ENCODE assay signal across 8 cellular contexts in the genomic region with DNA sequence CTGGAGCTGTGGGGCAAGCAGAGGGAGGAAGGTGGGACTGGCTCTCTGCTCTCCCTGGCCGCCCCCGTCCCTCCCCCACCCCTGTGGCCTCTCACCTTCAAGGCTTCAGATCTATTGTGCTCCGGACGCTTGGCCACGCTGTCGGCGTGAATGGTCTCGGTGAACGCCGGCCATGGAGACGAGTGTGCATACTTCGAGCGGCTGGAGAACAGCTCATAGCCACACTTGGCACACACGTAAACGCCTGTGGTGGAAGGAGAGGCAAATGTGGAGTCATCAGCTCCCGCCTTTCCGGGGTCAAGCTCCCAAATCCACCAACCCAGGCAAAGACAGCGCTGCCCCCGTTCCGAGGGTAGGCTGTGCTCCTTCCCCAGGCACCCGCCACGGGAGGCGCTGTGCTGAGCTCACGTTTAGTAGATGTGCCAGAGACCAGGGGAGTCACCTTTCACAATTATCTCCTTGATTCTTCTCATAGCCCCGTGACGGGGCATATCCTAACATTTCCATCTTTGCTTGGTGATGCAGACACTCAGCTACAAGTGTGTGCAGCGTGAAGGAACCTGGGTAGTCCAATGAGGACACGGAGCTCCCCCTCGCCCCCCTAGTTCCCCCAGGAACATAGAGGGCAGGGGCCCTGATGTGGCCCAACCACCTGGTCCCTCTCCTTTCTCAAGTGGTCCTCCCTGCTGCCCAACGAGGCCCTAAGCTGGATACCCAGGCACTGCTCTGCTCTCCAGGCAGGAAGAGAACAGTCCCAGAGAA. TPM values are rescaled to one million over a fixed set of nuclear protein-coding genes. Genes with fewer than 3 reads are reported as not detected.
A peak's percentile ranks its signal among the peaks of the same experiment; 100 is the strongest.
DNase-seq lines count a peak whose midpoint lies in the region; ATAC-seq, FAIRE-seq and TF ChIP-seq lines count a peak whose summit lies in the region.

No MANE protein-coding gene starts in this region.

- intact Hi-C loops in Right ventricle myocardium superior (cut with DNase I), result no loop called here
- intact Hi-C loops in HepG2 (cut with micrococcal nuclease; ENCODE audit: unreplicated experiment), result loop anchor here (2.0 kb wide), 1 partner anchor 17 kb away; a partner anchor contains a TSS
- intact Hi-C loops in upper lobe of right lung (cut with DNase I), result no loop called here

- H3K27ac ChIP-seq in right atrium auricular region, result peak overlapping the region in 1 of 2 donors; percentile 80
- H3K27ac ChIP-seq in HepG2 (ENCODE audit: extremely low read length, insufficient read depth, low read length), result peak overlapping the region; percentile 96
- H3K27ac ChIP-seq in upper lobe of right lung, result no peak overlapping the region

- ATAC-seq in Right ventricle myocardium superior (ENCODE audit: poor library complexity) (no peak), HepG2 (peak; percentile 67), upper lobe of right lung (no peak), GM18520 (IDR thresholded peaks at IDR 0.05; ENCODE audit: unreplicated experiment) (no peak), HG02763 (IDR thresholded peaks at IDR 0.05; ENCODE audit: unreplicated experiment) (no peak)

- TF ChIP-seq POLR2A in HepG2 (IDR thresholded peaks at IDR 0.05; ENCODE audit: insufficient read depth in 1 of 2, low read depth in 2 of 2, low read length in 2 of 2), result no peak

- peak overlapping the region; percentile 96 for H3K4me2 ChIP-seq in HepG2 (ENCODE audit: low read depth, low read length)

- H3K4me3 ChIP-seq in right atrium auricular region (peak overlapping the region in 1 of 2 donors; percentile 82), HepG2 (replicated peaks in 1 of 3; ENCODE audit: insufficient read depth in 1 of 3, low read depth in 2 of 3, low read length in 3 of 3) (peak overlapping the region; percentile 93 to 97 (median 96)), upper lobe of right lung (peak overlapping the region; percentile 68)

- H3K36me3 Mint-ChIP-seq in activated naive CD8-positive, alpha-beta T cell, result no peaks in the 10 kb centered on the region

- peak; percentile 56 for TF ChIP-seq RAD21 in HepG2 (CRISPR knock-in tag; IDR thresholded peaks at IDR 0.05)

- TSS peak; percentile 83 for BruUV-seq in HepG2 (replicated peaks; lab: Mats Ljungman, UMichigan)

- peak; percentile 42 for DNase-seq in Right ventricle myocardium superior
- DNase-seq in right atrium auricular region (ENCODE audit: low spot score), result no peak
- DNase-seq in HepG2 (ENCODE audit: low spot score), result peak; percentile 85
- DNase-seq in upper lobe of right lung, result no peak
- DNase-seq in NCI-H1048 (lab: John Stamatoyannopoulos, UW), result no peak

- WGBS in HepG2 (ENCODE audit: low lambda C conversion rate), result 3% methylated on average over 14 of the region's 30 CpGs

- CTCF ChIA-PET in HepG2 (lab: Yijun Ruan, JAX; ENCODE audit: low intra/inter-chr PET ratio, low total read pairs), result interaction anchor here (0.8 kb wide), 1 partner anchor 12 kb away, joined by 3 read pairs; no protein-coding TSS in a partner anchor

- H3K27ac Mint-ChIP-seq in activated naive CD8-positive, alpha-beta T cell, result no peak overlapping the region

- no peaks in the 10 kb centered on the region for H3K27me3 ChIP-seq in right atrium auricular region
- H3K27me3 ChIP-seq in HepG2 (ENCODE audit: control insufficient read depth in 1 of 2, insufficient read depth in 2 of 2, low read length in 2 of 2), result peaks cover 0 to 5% of the 10 kb centered on the region in 2 experiments; a peak in 1 of 5 replicates
- H3K27me3 ChIP-seq in upper lobe of right lung, result no peaks in the 10 kb centered on the region

- POLR2A ChIA-PET in HepG2 (lab: Yijun Ruan, JAX), result interaction anchor here (0.7 to 5.8 kb wide), 32 partner anchors 9 to 635 kb away, joined by 3 to 139 read pairs (median 6); a partner anchor contains a TSS

- H2AFZ ChIP-seq in HepG2 (ENCODE audit: low read length), result no peak overlapping the region

- H3K9ac ChIP-seq in HepG2 (ENCODE audit: insufficient read depth, low read depth, low read length), result peak overlapping the region; percentile 90

- H3K36me3 ChIP-seq in right atrium auricular region, result peaks cover 30% of the 10 kb centered on the region
- peaks cover 7 to 24% of the 10 kb centered on the region in 2 experiments; a peak in 3 of 5 replicates for H3K36me3 ChIP-seq in HepG2 (replicated peaks in 1 of 2; ENCODE audit: control insufficient read depth in 1 of 2, insufficient read depth in 2 of 2, low read length in 2 of 2)
- peaks cover 28% of the 10 kb centered on the region for H3K36me3 ChIP-seq in upper lobe of right lung

- H3K9me3 ChIP-seq in right atrium auricular region, result no peaks in the 10 kb centered on the region
- no peaks in the 10 kb centered on the region for H3K9me3 ChIP-seq in HepG2 (ENCODE audit: low read length)
- no peaks in the 10 kb centered on the region for H3K9me3 ChIP-seq in upper lobe of right lung

- H3K4me3 Mint-ChIP-seq in activated naive CD8-positive, alpha-beta T cell, result peak overlapping the region; percentile 84

- no peaks in the 10 kb centered on the region for H3K9me3 Mint-ChIP-seq in activated naive CD8-positive, alpha-beta T cell (ENCODE audit: low read depth)

- no peaks in the 10 kb centered on the region; the same call in 1 of the 2 replicates for H4K20me1 ChIP-seq in HepG2 (ENCODE audit: insufficient read depth, low read length)

- peak; percentile 79 for FAIRE-seq in HepG2 (lab: Jason Lieb, UNC)

- peaks cover 18% of the 10 kb centered on the region for H3K4me1 Mint-ChIP-seq in activated naive CD8-positive, alpha-beta T cell (ENCODE audit: low read depth)

- H3K79me2 ChIP-seq in HepG2 (ENCODE audit: insufficient read depth, low read length), result peaks cover 26% of the 10 kb centered on the region

- TF ChIP-seq CTCF in right atrium auricular region (IDR thresholded peaks at IDR 0.05) (no peak), HepG2 (CRISPR knock-in tag; IDR thresholded peaks at IDR 0.05) (peak; percentile 91), upper lobe of right lung (IDR thresholded peaks at IDR 0.05) (no peak)

- TF ChIP-seq EP300 in HepG2 (IDR thresholded peaks at IDR 0.05; ENCODE audit: low read depth in 2 of 2, low read length in 2 of 2), result no peak
- TF ChIP-seq EP300 in HepG2 (CRISPR knock-in tag; IDR thresholded peaks at IDR 0.05; ENCODE audit: borderline replicate concordance), result no peak

- in situ Hi-C loops in HepG2 (cut with HindIII; ENCODE audit: extremely low pct_ligation_motif_present, low pct_unique_long_range_greater_than_20kb), result no loop called here

- H3K27me3 Mint-ChIP-seq in activated naive CD8-positive, alpha-beta T cell, result no peaks in the 10 kb centered on the region

- H3K4me1 ChIP-seq in right atrium auricular region (peaks cover 0 to 19% of the 10 kb centered on the region in 2 donors), HepG2 (ENCODE audit: insufficient read depth, low read length) (peaks cover 74% of the 10 kb centered on the region), upper lobe of right lung (peaks cover 19% of the 10 kb centered on the region)

RNA-seq across cellular contexts. Expression of a gene that starts 1.7 kb away (rescaled TPM):
- total RNA-seq in Right ventricle myocardium superior, result 22.8 TPM
- total RNA-seq in right atrium auricular region, result 10 to 100 TPM; 13.7 to 21.9 TPM
- total RNA-seq in HepG2 (2016; rRNA removed; fragmentation: Illumina TruSeq; extraction: Trizol), result 32.1 and 49.0 TPM in 2 replicates
- 17.7 and 18.5 TPM in 2 replicates for total RNA-seq in HepG2 (2016; cell fraction: cytosol; rRNA removed; fragmentation: Illumina TruSeq; extraction: Trizol; ENCODE audit: low read depth)
- total RNA-seq in HepG2 (2016; cell fraction: insoluble cytoplasmic fraction; rRNA removed; fragmentation: Illumina TruSeq; extraction: Trizol), result 36.2 and 53.5 TPM in 2 replicates
- 40.6 and 47.0 TPM in 2 replicates for total RNA-seq in HepG2 (2016; cell fraction: membrane; rRNA removed; fragmentation: Illumina TruSeq; extraction: Trizol)
- total RNA-seq in HepG2 (2016; cell fraction: nucleus; rRNA removed; fragmentation: Illumina TruSeq; extraction: Trizol), result 22.9 and 23.6 TPM in 2 replicates
- 75.4 and 84.2 TPM in 2 replicates for polyA plus RNA-seq in HepG2 (2011; rRNA removed)
- polyA plus RNA-seq in HepG2 (2011; cell fraction: cytosol; rRNA removed), result 77.3 and 104 TPM in 2 replicates
- polyA plus RNA-seq in HepG2 (2011; cell fraction: nucleus; rRNA removed), result 36.2 and 37.3 TPM in 2 replicates
- 50.3 and 50.5 TPM in 2 replicates for polyA plus RNA-seq in HepG2 (2012)
- 33.2 and 38.6 TPM in 2 replicates for polyA plus RNA-seq in HepG2 (2016; cell fraction: cytosol; fragmentation: Illumina TruSeq; extraction: Trizol; ENCODE audit: low read depth)
- polyA plus RNA-seq in HepG2 (2016; cell fraction: insoluble cytoplasmic fraction; fragmentation: Illumina TruSeq; extraction: Trizol; ENCODE audit: low read depth), result 123 and 143 TPM in 2 replicates
- 66.6 and 81.6 TPM in 2 replicates for polyA plus RNA-seq in HepG2 (2016; cell fraction: membrane; fragmentation: Illumina TruSeq; extraction: Trizol; ENCODE audit: low read depth)
- polyA plus RNA-seq in HepG2 (2016; cell fraction: nucleus; fragmentation: Illumina TruSeq; extraction: Trizol; ENCODE audit: insufficient read depth, low read depth), result 54.6 and 56.2 TPM in 2 replicates
- polyA minus RNA-seq in HepG2 (2011; rRNA and poly(A)+ RNA removed; ENCODE audit: low replicate concordance), result 38.3 and 153 TPM in 2 replicates
- polyA minus RNA-seq in HepG2 (2011; cell fraction: cytosol; rRNA and poly(A)+ RNA removed), result 32.5 and 36.9 TPM in 2 replicates
- polyA minus RNA-seq in HepG2 (2011; cell fraction: nucleus; rRNA and poly(A)+ RNA removed), result 29.6 and 34.3 TPM in 2 replicates
- 28.8 TPM for total RNA-seq in upper lobe of right lung

RNA-seq across cellular contexts. Expression of a gene that starts 13.1 kb away (rescaled TPM):
- total RNA-seq in Right ventricle myocardium superior (304 TPM), right atrium auricular region (10 to 100 TPM; 12.3 to 74.0 TPM), HepG2 (2016; rRNA removed; fragmentation: Illumina TruSeq; extraction: Trizol) (not detected in 2 replicates), upper lobe of right lung (not detected)
- 1.0 TPM in 1 of 2 replicates, not detected in the other for total RNA-seq in HepG2 (2016; cell fraction: cytosol; rRNA removed; fragmentation: Illumina TruSeq; extraction: Trizol; ENCODE audit: low read depth)
- 0.43 TPM in 1 of 2 replicates, not detected in the other for total RNA-seq in HepG2 (2016; cell fraction: insoluble cytoplasmic fraction; rRNA removed; fragmentation: Illumina TruSeq; extraction: Trizol)
- total RNA-seq in HepG2 (2016; cell fraction: membrane; rRNA removed; fragmentation: Illumina TruSeq; extraction: Trizol), result 0.52 and 1.1 TPM in 2 replicates
- 1.1 TPM in 2 replicates for total RNA-seq in HepG2 (2016; cell fraction: nucleus; rRNA removed; fragmentation: Illumina TruSeq; extraction: Trizol)
- 0.17 and 0.30 TPM in 2 replicates for polyA plus RNA-seq in HepG2 (2011; rRNA removed)
- polyA plus RNA-seq in HepG2 (2011; cell fraction: cytosol; rRNA removed), result 0.06 and 0.11 TPM in 2 replicates
- polyA plus RNA-seq in HepG2 (2011; cell fraction: nucleus; rRNA removed), result 0.17 and 0.26 TPM in 2 replicates
- polyA plus RNA-seq in HepG2 (2012), result 0.64 and 1.1 TPM in 2 replicates
- polyA plus RNA-seq in HepG2 (2016; cell fraction: cytosol; fragmentation: Illumina TruSeq; extraction: Trizol; ENCODE audit: low read depth), result not detected in 2 replicates
- polyA plus RNA-seq in HepG2 (2016; cell fraction: insoluble cytoplasmic fraction; fragmentation: Illumina TruSeq; extraction: Trizol; ENCODE audit: low read depth), result not detected in 2 replicates
- 0.07 TPM in 1 of 2 replicates, not detected in the other for polyA plus RNA-seq in HepG2 (2016; cell fraction: membrane; fragmentation: Illumina TruSeq; extraction: Trizol; ENCODE audit: low read depth)
- polyA plus RNA-seq in HepG2 (2016; cell fraction: nucleus; fragmentation: Illumina TruSeq; extraction: Trizol; ENCODE audit: insufficient read depth, low read depth), result not detected in 2 replicates
- polyA minus RNA-seq in HepG2 (2011; rRNA and poly(A)+ RNA removed; ENCODE audit: low replicate concordance), result 3.8 TPM in 1 of 2 replicates, not detected in the other
- polyA minus RNA-seq in HepG2 (2011; cell fraction: cytosol; rRNA and poly(A)+ RNA removed), result 0.89 TPM in 1 of 2 replicates, not detected in the other
- polyA minus RNA-seq in HepG2 (2011; cell fraction: nucleus; rRNA and poly(A)+ RNA removed), result 3.0 TPM in 1 of 2 replicates, not detected in the other

RNA-seq across cellular contexts. Expression of a gene that starts 18.0 kb away (rescaled TPM):
- total RNA-seq in Right ventricle myocardium superior (723 TPM), right atrium auricular region (1,000 to 10,000 TPM in 1 of 2 donors, 100 to 1,000 TPM in 1; 583 to 1,046 TPM), HepG2 (2016; rRNA removed; fragmentation: Illumina TruSeq; extraction: Trizol) (143 and 157 TPM in 2 replicates), upper lobe of right lung (86.7 TPM)
- 74.8 and 95.4 TPM in 2 replicates for total RNA-seq in HepG2 (2016; cell fraction: cytosol; rRNA removed; fragmentation: Illumina TruSeq; extraction: Trizol; ENCODE audit: low read depth)
- total RNA-seq in HepG2 (2016; cell fraction: insoluble cytoplasmic fraction; rRNA removed; fragmentation: Illumina TruSeq; extraction: Trizol), result 145 TPM in 2 replicates
- total RNA-seq in HepG2 (2016; cell fraction: membrane; rRNA removed; fragmentation: Illumina TruSeq; extraction: Trizol), result 96.5 and 119 TPM in 2 replicates
- total RNA-seq in HepG2 (2016; cell fraction: nucleus; rRNA removed; fragmentation: Illumina TruSeq; extraction: Trizol), result 52.6 and 56.0 TPM in 2 replicates
- 68.6 and 73.7 TPM in 2 replicates for polyA plus RNA-seq in HepG2 (2011; rRNA removed)
- 111 and 159 TPM in 2 replicates for polyA plus RNA-seq in HepG2 (2011; cell fraction: cytosol; rRNA removed)
- polyA plus RNA-seq in HepG2 (2011; cell fraction: nucleus; rRNA removed), result 63.4 and 64.1 TPM in 2 replicates
- 74.9 and 80.6 TPM in 2 replicates for polyA plus RNA-seq in HepG2 (2012)
- polyA plus RNA-seq in HepG2 (2016; cell fraction: cytosol; fragmentation: Illumina TruSeq; extraction: Trizol; ENCODE audit: low read depth), result 121 and 146 TPM in 2 replicates
- polyA plus RNA-seq in HepG2 (2016; cell fraction: insoluble cytoplasmic fraction; fragmentation: Illumina TruSeq; extraction: Trizol; ENCODE audit: low read depth), result 185 and 203 TPM in 2 replicates
- 122 and 150 TPM in 2 replicates for polyA plus RNA-seq in HepG2 (2016; cell fraction: membrane; fragmentation: Illumina TruSeq; extraction: Trizol; ENCODE audit: low read depth)
- 134 and 138 TPM in 2 replicates for polyA plus RNA-seq in HepG2 (2016; cell fraction: nucleus; fragmentation: Illumina TruSeq; extraction: Trizol; ENCODE audit: insufficient read depth, low read depth)
- 54.4 and 101 TPM in 2 replicates for polyA minus RNA-seq in HepG2 (2011; rRNA and poly(A)+ RNA removed; ENCODE audit: low replicate concordance)
- polyA minus RNA-seq in HepG2 (2011; cell fraction: cytosol; rRNA and poly(A)+ RNA removed), result 63.5 and 64.7 TPM in 2 replicates
- polyA minus RNA-seq in HepG2 (2011; cell fraction: nucleus; rRNA and poly(A)+ RNA removed), result 15.9 and 21.5 TPM in 2 replicates

RNA-seq across cellular contexts. Expression of a gene that starts 23.1 kb away (rescaled TPM):
- total RNA-seq in Right ventricle myocardium superior (not detected), right atrium auricular region (not detected), HepG2 (2016; rRNA removed; fragmentation: Illumina TruSeq; extraction: Trizol) (not detected in 2 replicates), upper lobe of right lung (not detected)
- not detected in 2 replicates for total RNA-seq in HepG2 (2016; cell fraction: cytosol; rRNA removed; fragmentation: Illumina TruSeq; extraction: Trizol; ENCODE audit: low read depth)
- not detected in 2 replicates for total RNA-seq in HepG2 (2016; cell fraction: insoluble cytoplasmic fraction; rRNA removed; fragmentation: Illumina TruSeq; extraction: Trizol)
- not detected in 2 replicates for total RNA-seq in HepG2 (2016; cell fraction: membrane; rRNA removed; fragmentation: Illumina TruSeq; extraction: Trizol)
- total RNA-seq in HepG2 (2016; cell fraction: nucleus; rRNA removed; fragmentation: Illumina TruSeq; extraction: Trizol), result not detected in 2 replicates
- not detected in 2 replicates for polyA plus RNA-seq in HepG2 (2011; rRNA removed)
- polyA plus RNA-seq in HepG2 (2011; cell fraction: cytosol; rRNA removed), result not detected in 2 replicates
- polyA plus RNA-seq in HepG2 (2011; cell fraction: nucleus; rRNA removed), result not detected in 2 replicates
- polyA plus RNA-seq in HepG2 (2012), result not detected in 2 replicates
- not detected in 2 replicates for polyA plus RNA-seq in HepG2 (2016; cell fraction: cytosol; fragmentation: Illumina TruSeq; extraction: Trizol; ENCODE audit: low read depth)
- not detected in 2 replicates for polyA plus RNA-seq in HepG2 (2016; cell fraction: insoluble cytoplasmic fraction; fragmentation: Illumina TruSeq; extraction: Trizol; ENCODE audit: low read depth)
- not detected in 2 replicates for polyA plus RNA-seq in HepG2 (2016; cell fraction: membrane; fragmentation: Illumina TruSeq; extraction: Trizol; ENCODE audit: low read depth)
- polyA plus RNA-seq in HepG2 (2016; cell fraction: nucleus; fragmentation: Illumina TruSeq; extraction: Trizol; ENCODE audit: insufficient read depth, low read depth), result not detected in 2 replicates
- polyA minus RNA-seq in HepG2 (2011; rRNA and poly(A)+ RNA removed; ENCODE audit: low replicate concordance), result not detected in 2 replicates
- not detected in 2 replicates for polyA minus RNA-seq in HepG2 (2011; cell fraction: cytosol; rRNA and poly(A)+ RNA removed)
- polyA minus RNA-seq in HepG2 (2011; cell fraction: nucleus; rRNA and poly(A)+ RNA removed), result not detected in 2 replicates

RNA-seq across cellular contexts. Expression of a gene that starts 23.3 kb away (rescaled TPM):
- total RNA-seq in Right ventricle myocardium superior (770 TPM), right atrium auricular region (1,000 to 10,000 TPM in 1 of 2 donors, 100 to 1,000 TPM in 1; 782 to 1,247 TPM), HepG2 (2016; rRNA removed; fragmentation: Illumina TruSeq; extraction: Trizol) (1,908 and 1,988 TPM in 2 replicates), upper lobe of right lung (1,490 TPM)
- 7,477 and 8,510 TPM in 2 replicates for total RNA-seq in HepG2 (2016; cell fraction: cytosol; rRNA removed; fragmentation: Illumina TruSeq; extraction: Trizol; ENCODE audit: low read depth)
- total RNA-seq in HepG2 (2016; cell fraction: insoluble cytoplasmic fraction; rRNA removed; fragmentation: Illumina TruSeq; extraction: Trizol), result 1,713 and 1,999 TPM in 2 replicates
- total RNA-seq in HepG2 (2016; cell fraction: membrane; rRNA removed; fragmentation: Illumina TruSeq; extraction: Trizol), result 6,682 and 6,920 TPM in 2 replicates
- total RNA-seq in HepG2 (2016; cell fraction: nucleus; rRNA removed; fragmentation: Illumina TruSeq; extraction: Trizol), result 868 and 972 TPM in 2 replicates
- polyA plus RNA-seq in HepG2 (2011; rRNA removed), result 4,513 and 4,514 TPM in 2 replicates
- polyA plus RNA-seq in HepG2 (2011; cell fraction: cytosol; rRNA removed), result 4,562 and 7,573 TPM in 2 replicates
- 3,188 and 3,237 TPM in 2 replicates for polyA plus RNA-seq in HepG2 (2011; cell fraction: nucleus; rRNA removed)
- polyA plus RNA-seq in HepG2 (2012), result 2,719 and 4,159 TPM in 2 replicates
- polyA plus RNA-seq in HepG2 (2016; cell fraction: cytosol; fragmentation: Illumina TruSeq; extraction: Trizol; ENCODE audit: low read depth), result 15,334 and 17,742 TPM in 2 replicates
- 2,736 and 3,340 TPM in 2 replicates for polyA plus RNA-seq in HepG2 (2016; cell fraction: insoluble cytoplasmic fraction; fragmentation: Illumina TruSeq; extraction: Trizol; ENCODE audit: low read depth)
- 10,909 and 11,775 TPM in 2 replicates for polyA plus RNA-seq in HepG2 (2016; cell fraction: membrane; fragmentation: Illumina TruSeq; extraction: Trizol; ENCODE audit: low read depth)
- polyA plus RNA-seq in HepG2 (2016; cell fraction: nucleus; fragmentation: Illumina TruSeq; extraction: Trizol; ENCODE audit: insufficient read depth, low read depth), result 2,261 and 2,419 TPM in 2 replicates
- polyA minus RNA-seq in HepG2 (2011; rRNA and poly(A)+ RNA removed; ENCODE audit: low replicate concordance), result 5,720 and 6,943 TPM in 2 replicates
- polyA minus RNA-seq in HepG2 (2011; cell fraction: cytosol; rRNA and poly(A)+ RNA removed), result 2,159 and 2,271 TPM in 2 replicates
- polyA minus RNA-seq in HepG2 (2011; cell fraction: nucleus; rRNA and poly(A)+ RNA removed), result 430 and 534 TPM in 2 replicates

Comparison
In these comparisons a context has a peak if more than half of its experiments do, and no peak if none do; other contexts are left out.
1. DNase-seq: peak in Right ventricle myocardium superior (single experiment) and HepG2 (single experiment); none in right atrium auricular region (single experiment), upper lobe of right lung (single experiment) and NCI-H1048 (single experiment).
2. RNA of a gene that starts 13.1 kb away (total RNA-seq): 304 TPM in Right ventricle myocardium superior (single experiment) and 12.3 to 74.0 TPM in right atrium auricular region; 0.43 to 1.1 TPM in HepG2 and not detected in upper lobe of right lung (single experiment); every median in the first group is over 4 times any median in the second.